In the genomic region with DNA sequence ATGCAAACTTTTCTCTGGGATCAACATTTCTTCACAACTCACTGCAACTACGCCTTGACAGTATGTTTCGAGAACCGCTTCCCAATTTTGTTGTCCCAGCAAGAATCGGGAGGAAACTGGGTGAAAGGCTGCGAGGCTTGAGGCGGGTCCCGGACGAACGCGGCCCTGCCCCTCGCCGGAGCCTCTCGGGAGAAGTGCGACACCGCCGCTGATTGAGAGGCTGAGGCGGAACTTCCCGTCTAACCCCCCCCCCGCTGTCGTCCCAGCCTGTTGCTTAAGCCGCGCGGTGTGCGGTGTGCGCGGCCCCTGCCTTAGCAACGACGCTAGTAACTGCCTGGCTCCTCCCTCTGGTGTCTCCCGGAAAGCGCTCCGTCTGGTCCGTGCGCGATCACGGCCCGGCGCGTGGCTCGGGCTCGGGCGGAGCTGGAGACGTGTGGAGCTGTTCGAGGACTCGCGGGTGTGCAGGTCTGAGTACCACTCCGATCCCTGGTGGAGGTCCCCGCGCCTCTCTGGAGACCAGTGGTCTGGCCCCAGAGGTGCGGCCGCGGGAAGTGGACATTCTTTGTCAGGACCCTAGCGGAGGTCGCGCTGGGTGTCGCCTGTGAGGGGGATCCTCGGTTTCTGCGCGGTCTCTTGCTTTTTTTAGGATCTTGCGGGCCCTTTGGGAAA, we compare ENCODE assay signal across 1 cellular context.
TF ChIP-seq lines count a peak whose summit lies in the region.

A gene with protein sequence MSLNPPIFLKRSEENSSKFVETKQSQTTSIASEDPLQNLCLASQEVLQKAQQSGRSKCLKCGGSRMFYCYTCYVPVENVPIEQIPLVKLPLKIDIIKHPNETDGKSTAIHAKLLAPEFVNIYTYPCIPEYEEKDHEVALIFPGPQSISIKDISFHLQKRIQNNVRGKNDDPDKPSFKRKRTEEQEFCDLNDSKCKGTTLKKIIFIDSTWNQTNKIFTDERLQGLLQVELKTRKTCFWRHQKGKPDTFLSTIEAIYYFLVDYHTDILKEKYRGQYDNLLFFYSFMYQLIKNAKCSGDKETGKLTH (plus strand): TSS at position 391 of the 669 bp plus-strand sequence. CDS start 4,120 bp downstream, outside the sequence.
A gene with protein sequence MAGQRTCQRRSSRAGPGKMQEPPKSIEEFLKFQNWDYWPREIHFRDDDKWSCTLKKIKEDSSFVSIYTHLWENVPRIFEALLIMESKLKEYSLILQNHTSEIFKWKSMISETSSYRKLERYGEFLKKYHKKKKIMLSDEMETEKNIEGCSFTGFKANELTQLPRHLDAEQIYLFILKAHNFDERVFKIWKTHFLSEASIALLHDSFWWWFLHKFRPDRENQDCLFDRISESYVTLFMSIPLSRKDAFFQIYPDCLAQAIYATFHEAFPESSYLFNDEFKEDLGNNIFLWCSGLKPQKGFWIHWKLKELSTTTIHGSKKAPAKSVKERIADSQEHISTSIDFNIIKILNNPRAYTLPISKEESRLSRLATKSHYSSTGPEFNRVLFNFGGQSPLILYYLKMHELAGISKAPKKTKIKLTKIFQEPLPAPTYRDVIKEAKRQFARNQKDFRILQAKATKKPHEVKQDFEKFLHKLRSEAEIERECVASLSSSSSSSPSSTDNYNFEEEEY (minus strand): TSS at position 161 of the 669 bp plus-strand sequence. CDS start 5,647 bp downstream, outside the sequence.

TF ChIP-seq in HEK293, 187 proteins besides CTCF, POLR2A, EP300 and RAD21 (continued from another document):
- peak; percentile 97 for TF ChIP-seq ZFP37 (tag by site-specific recombination; IDR thresholded peaks at IDR 0.05)
- TF ChIP-seq ZNF610 (tag by site-specific recombination; IDR thresholded peaks at IDR 0.05; ENCODE audit: borderline replicate concordance), result peak; percentile 59; the same call in 1 of the 2 replicates
- no peak for TF ChIP-seq ZNF157 (tag by site-specific recombination; IDR thresholded peaks at IDR 0.05)
- TF ChIP-seq, protein P1, sequence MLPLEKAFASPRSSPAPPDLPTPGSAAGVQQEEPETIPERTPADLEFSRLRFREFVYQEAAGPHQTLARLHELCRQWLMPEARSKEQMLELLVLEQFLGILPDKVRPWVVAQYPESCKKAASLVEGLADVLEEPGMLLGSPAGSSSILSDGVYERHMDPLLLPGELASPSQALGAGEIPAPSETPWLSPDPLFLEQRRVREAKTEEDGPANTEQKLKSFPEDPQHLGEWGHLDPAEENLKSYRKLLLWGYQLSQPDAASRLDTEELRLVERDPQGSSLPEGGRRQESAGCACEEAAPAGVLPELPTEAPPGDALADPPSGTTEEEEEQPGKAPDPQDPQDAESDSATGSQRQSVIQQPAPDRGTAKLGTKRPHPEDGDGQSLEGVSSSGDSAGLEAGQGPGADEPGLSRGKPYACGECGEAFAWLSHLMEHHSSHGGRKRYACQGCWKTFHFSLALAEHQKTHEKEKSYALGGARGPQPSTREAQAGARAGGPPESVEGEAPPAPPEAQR (tag by site-specific recombination; IDR thresholded peaks at IDR 0.05), result no peak
- peak; percentile 95 for TF ChIP-seq ZNF501 (tag by site-specific recombination; IDR thresholded peaks at IDR 0.05)
- TF ChIP-seq, protein P2, sequence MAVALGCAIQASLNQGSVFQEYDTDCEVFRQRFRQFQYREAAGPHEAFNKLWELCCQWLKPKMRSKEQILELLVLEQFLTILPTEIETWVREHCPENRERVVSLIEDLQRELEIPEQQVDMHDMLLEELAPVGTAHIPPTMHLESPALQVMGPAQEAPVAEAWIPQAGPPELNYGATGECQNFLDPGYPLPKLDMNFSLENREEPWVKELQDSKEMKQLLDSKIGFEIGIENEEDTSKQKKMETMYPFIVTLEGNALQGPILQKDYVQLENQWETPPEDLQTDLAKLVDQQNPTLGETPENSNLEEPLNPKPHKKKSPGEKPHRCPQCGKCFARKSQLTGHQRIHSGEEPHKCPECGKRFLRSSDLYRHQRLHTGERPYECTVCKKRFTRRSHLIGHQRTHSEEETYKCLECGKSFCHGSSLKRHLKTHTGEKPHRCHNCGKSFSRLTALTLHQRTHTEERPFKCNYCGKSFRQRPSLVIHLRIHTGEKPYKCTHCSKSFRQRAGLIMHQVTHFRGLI (tag by site-specific recombination; IDR thresholded peaks at IDR 0.05), result peak; percentile 84
- peak; percentile 85 for TF ChIP-seq ZNF2 (tag by site-specific recombination; IDR thresholded peaks at IDR 0.05)
- TF ChIP-seq, protein P3, sequence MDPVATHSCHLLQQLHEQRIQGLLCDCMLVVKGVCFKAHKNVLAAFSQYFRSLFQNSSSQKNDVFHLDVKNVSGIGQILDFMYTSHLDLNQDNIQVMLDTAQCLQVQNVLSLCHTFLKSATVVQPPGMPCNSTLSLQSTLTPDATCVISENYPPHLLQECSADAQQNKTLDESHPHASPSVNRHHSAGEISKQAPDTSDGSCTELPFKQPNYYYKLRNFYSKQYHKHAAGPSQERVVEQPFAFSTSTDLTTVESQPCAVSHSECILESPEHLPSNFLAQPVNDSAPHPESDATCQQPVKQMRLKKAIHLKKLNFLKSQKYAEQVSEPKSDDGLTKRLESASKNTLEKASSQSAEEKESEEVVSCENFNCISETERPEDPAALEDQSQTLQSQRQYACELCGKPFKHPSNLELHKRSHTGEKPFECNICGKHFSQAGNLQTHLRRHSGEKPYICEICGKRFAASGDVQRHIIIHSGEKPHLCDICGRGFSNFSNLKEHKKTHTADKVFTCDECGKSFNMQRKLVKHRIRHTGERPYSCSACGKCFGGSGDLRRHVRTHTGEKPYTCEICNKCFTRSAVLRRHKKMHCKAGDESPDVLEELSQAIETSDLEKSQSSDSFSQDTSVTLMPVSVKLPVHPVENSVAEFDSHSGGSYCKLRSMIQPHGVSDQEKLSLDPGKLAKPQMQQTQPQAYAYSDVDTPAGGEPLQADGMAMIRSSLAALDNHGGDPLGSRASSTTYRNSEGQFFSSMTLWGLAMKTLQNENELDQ (tag by site-specific recombination; IDR thresholded peaks at IDR 0.05; ENCODE audit: low read depth), result no peak
- TF ChIP-seq, protein P4, sequence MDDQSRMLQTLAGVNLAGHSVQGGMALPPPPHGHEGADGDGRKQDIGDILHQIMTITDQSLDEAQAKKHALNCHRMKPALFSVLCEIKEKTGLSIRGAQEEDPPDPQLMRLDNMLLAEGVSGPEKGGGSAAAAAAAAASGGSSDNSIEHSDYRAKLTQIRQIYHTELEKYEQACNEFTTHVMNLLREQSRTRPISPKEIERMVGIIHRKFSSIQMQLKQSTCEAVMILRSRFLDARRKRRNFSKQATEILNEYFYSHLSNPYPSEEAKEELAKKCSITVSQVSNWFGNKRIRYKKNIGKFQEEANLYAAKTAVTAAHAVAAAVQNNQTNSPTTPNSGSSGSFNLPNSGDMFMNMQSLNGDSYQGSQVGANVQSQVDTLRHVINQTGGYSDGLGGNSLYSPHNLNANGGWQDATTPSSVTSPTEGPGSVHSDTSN (CRISPR knock-in tag; IDR thresholded peaks at IDR 0.05), result peak; percentile 90
- TF ChIP-seq, protein P5, sequence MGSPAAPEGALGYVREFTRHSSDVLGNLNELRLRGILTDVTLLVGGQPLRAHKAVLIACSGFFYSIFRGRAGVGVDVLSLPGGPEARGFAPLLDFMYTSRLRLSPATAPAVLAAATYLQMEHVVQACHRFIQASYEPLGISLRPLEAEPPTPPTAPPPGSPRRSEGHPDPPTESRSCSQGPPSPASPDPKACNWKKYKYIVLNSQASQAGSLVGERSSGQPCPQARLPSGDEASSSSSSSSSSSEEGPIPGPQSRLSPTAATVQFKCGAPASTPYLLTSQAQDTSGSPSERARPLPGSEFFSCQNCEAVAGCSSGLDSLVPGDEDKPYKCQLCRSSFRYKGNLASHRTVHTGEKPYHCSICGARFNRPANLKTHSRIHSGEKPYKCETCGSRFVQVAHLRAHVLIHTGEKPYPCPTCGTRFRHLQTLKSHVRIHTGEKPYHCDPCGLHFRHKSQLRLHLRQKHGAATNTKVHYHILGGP (tag by site-specific recombination; IDR thresholded peaks at IDR 0.05), result no peak
- TF ChIP-seq ZNF707 (tag by site-specific recombination; IDR thresholded peaks at IDR 0.05), result peak; percentile 43; the same call in 1 of the 2 replicates
- peak; percentile 73; the same call in 1 of the 2 replicates for TF ChIP-seq OVOL3 (tag by site-specific recombination; IDR thresholded peaks at IDR 0.05)
- TF ChIP-seq ZNF596 (tag by site-specific recombination; IDR thresholded peaks at IDR 0.05), result no peak
- TF ChIP-seq IKZF3 (tag by site-specific recombination; IDR thresholded peaks at IDR 0.05), result peak; percentile 61; the same call in 1 of the 2 replicates
- no peak for TF ChIP-seq ZNF292 (tag by site-specific recombination; IDR thresholded peaks at IDR 0.05; ENCODE audit: borderline replicate concordance, low read depth)
- TF ChIP-seq, protein P6, sequence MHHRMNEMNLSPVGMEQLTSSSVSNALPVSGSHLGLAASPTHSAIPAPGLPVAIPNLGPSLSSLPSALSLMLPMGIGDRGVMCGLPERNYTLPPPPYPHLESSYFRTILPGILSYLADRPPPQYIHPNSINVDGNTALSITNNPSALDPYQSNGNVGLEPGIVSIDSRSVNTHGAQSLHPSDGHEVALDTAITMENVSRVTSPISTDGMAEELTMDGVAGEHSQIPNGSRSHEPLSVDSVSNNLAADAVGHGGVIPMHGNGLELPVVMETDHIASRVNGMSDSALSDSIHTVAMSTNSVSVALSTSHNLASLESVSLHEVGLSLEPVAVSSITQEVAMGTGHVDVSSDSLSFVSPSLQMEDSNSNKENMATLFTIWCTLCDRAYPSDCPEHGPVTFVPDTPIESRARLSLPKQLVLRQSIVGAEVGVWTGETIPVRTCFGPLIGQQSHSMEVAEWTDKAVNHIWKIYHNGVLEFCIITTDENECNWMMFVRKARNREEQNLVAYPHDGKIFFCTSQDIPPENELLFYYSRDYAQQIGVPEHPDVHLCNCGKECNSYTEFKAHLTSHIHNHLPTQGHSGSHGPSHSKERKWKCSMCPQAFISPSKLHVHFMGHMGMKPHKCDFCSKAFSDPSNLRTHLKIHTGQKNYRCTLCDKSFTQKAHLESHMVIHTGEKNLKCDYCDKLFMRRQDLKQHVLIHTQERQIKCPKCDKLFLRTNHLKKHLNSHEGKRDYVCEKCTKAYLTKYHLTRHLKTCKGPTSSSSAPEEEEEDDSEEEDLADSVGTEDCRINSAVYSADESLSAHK (tag by site-specific recombination; IDR thresholded peaks at IDR 0.05), result 0 out of 2 replicates have a peak, but pooled peaks have one; percentile 33
- TF ChIP-seq HOXA7 (CRISPR knock-in tag; IDR thresholded peaks at IDR 0.05; ENCODE audit: borderline replicate concordance), result no peak
- no peak for TF ChIP-seq GLI2 (tag by site-specific recombination; IDR thresholded peaks at IDR 0.05; ENCODE audit: borderline replicate concordance, low read depth)
- TF ChIP-seq, protein P7, sequence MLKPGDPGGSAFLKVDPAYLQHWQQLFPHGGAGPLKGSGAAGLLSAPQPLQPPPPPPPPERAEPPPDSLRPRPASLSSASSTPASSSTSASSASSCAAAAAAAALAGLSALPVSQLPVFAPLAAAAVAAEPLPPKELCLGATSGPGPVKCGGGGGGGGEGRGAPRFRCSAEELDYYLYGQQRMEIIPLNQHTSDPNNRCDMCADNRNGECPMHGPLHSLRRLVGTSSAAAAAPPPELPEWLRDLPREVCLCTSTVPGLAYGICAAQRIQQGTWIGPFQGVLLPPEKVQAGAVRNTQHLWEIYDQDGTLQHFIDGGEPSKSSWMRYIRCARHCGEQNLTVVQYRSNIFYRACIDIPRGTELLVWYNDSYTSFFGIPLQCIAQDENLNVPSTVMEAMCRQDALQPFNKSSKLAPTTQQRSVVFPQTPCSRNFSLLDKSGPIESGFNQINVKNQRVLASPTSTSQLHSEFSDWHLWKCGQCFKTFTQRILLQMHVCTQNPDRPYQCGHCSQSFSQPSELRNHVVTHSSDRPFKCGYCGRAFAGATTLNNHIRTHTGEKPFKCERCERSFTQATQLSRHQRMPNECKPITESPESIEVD (tag by site-specific recombination; IDR thresholded peaks at IDR 0.05), result no peak
- 0 out of 2 replicates have a peak, but pooled peaks have one; percentile 52 for TF ChIP-seq ZNF792 (tag by site-specific recombination; IDR thresholded peaks at IDR 0.05)
- no peak for TF ChIP-seq ZNF558 (tag by site-specific recombination; IDR thresholded peaks at IDR 0.05)
- no peak for TF ChIP-seq ZNF830 (tag by site-specific recombination; IDR thresholded peaks at IDR 0.05; ENCODE audit: low read depth)
- TF ChIP-seq ZFP3 (tag by site-specific recombination; IDR thresholded peaks at IDR 0.05; ENCODE audit: low read depth), result no peak
- peak; percentile 81; the same call in 1 of the 2 replicates for TF ChIP-seq ZNF394 (tag by site-specific recombination; IDR thresholded peaks at IDR 0.05; ENCODE audit: borderline replicate concordance)
- TF ChIP-seq, protein P8, sequence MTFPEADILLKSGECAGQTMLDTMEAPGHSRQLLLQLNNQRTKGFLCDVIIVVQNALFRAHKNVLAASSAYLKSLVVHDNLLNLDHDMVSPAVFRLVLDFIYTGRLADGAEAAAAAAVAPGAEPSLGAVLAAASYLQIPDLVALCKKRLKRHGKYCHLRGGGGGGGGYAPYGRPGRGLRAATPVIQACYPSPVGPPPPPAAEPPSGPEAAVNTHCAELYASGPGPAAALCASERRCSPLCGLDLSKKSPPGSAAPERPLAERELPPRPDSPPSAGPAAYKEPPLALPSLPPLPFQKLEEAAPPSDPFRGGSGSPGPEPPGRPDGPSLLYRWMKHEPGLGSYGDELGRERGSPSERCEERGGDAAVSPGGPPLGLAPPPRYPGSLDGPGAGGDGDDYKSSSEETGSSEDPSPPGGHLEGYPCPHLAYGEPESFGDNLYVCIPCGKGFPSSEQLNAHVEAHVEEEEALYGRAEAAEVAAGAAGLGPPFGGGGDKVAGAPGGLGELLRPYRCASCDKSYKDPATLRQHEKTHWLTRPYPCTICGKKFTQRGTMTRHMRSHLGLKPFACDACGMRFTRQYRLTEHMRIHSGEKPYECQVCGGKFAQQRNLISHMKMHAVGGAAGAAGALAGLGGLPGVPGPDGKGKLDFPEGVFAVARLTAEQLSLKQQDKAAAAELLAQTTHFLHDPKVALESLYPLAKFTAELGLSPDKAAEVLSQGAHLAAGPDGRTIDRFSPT (tag by site-specific recombination; IDR thresholded peaks at IDR 0.05), result no peak
- no peak for TF ChIP-seq PRDM1 (tag by site-specific recombination; IDR thresholded peaks at IDR 0.05)
- no peak for TF ChIP-seq EGR2 (tag by site-specific recombination; IDR thresholded peaks at IDR 0.05; ENCODE audit: low read depth)
- TF ChIP-seq, protein P9, sequence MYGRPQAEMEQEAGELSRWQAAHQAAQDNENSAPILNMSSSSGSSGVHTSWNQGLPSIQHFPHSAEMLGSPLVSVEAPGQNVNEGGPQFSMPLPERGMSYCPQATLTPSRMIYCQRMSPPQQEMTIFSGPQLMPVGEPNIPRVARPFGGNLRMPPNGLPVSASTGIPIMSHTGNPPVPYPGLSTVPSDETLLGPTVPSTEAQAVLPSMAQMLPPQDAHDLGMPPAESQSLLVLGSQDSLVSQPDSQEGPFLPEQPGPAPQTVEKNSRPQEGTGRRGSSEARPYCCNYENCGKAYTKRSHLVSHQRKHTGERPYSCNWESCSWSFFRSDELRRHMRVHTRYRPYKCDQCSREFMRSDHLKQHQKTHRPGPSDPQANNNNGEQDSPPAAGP (tag by site-specific recombination; IDR thresholded peaks at IDR 0.05), result peak; percentile 85
- no peak for TF ChIP-seq ZNF426 (tag by site-specific recombination; IDR thresholded peaks at IDR 0.05)
- 0 out of 2 replicates have a peak, but pooled peaks have one; percentile 24 for TF ChIP-seq YY2 (tag by site-specific recombination; IDR thresholded peaks at IDR 0.05)
